Comparison of ENCODE assay signal across 28 cellular contexts in the genomic region with DNA sequence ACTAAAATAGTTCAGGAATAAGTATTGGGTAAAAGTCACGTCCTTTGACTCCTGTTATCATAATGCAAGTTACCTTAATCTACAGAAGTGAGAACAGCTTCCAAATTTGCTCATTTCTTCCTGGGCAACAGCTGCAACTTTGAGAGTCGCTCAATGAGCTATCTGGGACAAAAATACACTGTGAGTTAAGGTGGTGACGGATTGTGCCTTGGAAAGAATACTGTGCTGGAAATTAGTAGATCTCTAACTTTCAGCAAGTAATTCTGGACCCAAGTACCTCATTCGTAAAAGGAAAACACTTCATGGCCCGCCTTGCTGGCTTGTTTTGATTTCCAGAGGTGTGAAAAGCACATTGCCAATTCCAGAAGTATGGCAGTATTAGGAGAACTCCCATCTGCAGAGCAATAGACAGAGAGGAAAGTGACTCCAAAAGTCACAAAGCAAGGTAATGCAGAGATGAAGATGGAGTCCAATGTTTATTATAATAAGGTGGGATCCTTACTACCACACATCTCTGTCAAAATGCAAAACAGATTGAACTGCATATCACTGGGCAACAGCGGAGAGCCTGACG.
"Had no signal": no experiment of that assay in that cellular context is flagged by ENCODE, and none has a peak within 500 bp of the region (broad histone marks: within the 10 kb centered on the region; RNA-seq: fewer than 3 reads in every experiment).

No MANE protein-coding gene starts in this region.

- H3K4me1 ChIP-seq: ascending aorta had no signal

- H3K4me3 ChIP-seq: ascending aorta had no signal

- ATAC-seq: activated CD8-positive, alpha-beta T cell treated with anti-CD3 and anti-CD28 coated beads for 36 hours; activated naive CD8-positive, alpha-beta T cell treated with anti-CD3 and anti-CD28 coated beads, Interleukin-2, amount 50 U/mL, for 24 hours; activated T-cell treated with anti-CD3 and anti-CD28 coated beads, Interleukin-2, amount 50 U/mL, for 4 hours; activated T-cell treated with anti-CD3 and anti-CD28 coated beads, Interleukin-2, amount 50 U/mL, for 72 hours had no signal

- H3K27me3 ChIP-seq: ascending aorta had no signal

- H3K9me3 ChIP-seq: ascending aorta had no signal

- H3K27ac ChIP-seq: ascending aorta, VCaP had no signal

- H3K36me3 ChIP-seq: ascending aorta had no signal

- DNase-seq: activated B cell treated with CpG ODN at 0.5 μM for 24 hours; activated CD4-positive, alpha-beta memory T cell treated with anti-CD3 and anti-CD28 coated beads for 36 hours; activated CD4-positive, alpha-beta T cell treated with anti-CD3 and anti-CD28 coated beads for 4 hours; activated CD4-positive, alpha-beta T cell treated with anti-CD3 and anti-CD28 coated beads, Interleukin-2, amount 10 ng/mL, durations not matched to agents 24 days and 14 days; activated CD4-positive, alpha-beta T cell treated with anti-CD3 and anti-CD28 coated beads, Interleukin-2, amount 50 U/mL, for 1 hour; activated CD4-positive, alpha-beta T cell treated with anti-CD3 and anti-CD28 coated beads, Interleukin-2, amount 50 U/mL, for 4 hours; activated CD4-positive, CD25-positive, alpha-beta regulatory T cell treated with anti-CD3 and anti-CD28 coated beads, Interleukin-2, amount 50 U/mL, for 72 hours; activated CD8-positive, alpha-beta memory T cell treated with anti-CD3 and anti-CD28 coated beads, Interleukin-2, amount 50 U/mL, for 4 hours; activated CD8-positive, alpha-beta T cell treated with anti-CD3 and anti-CD28 coated beads for 36 hours; activated effector memory CD4-positive, alpha-beta T cell treated with Interleukin-2 at 50 U/mL for 16 hours; activated gamma-delta T cell; activated naive CD4-positive, alpha-beta T cell treated with anti-CD3 and anti-CD28 coated beads, Interleukin-2, amount 10 ng/mL, durations not matched to agents 7 days and 5 days; activated naive CD4-positive, alpha-beta T cell treated with Interleukin-2 at 50 U/mL for 16 hours; activated naive CD8-positive, alpha-beta T cell treated with anti-CD3 and anti-CD28 coated beads, Interleukin-2, amount 10 ng/mL, durations not matched to agents 7 days and 5 days; activated naive CD8-positive, alpha-beta T cell treated with anti-CD3 and anti-CD28 coated beads, Interleukin-2, amount 50 U/mL, for 24 hours; activated T-cell treated with anti-CD3 and anti-CD28 coated beads for 4 hours; activated T-cell treated with anti-CD3 and anti-CD28 coated beads, Interleukin-2, amount 50 U/mL, for 1 hour; activated T-cell treated with anti-CD3 and anti-CD28 coated beads, Interleukin-2, amount 50 U/mL, for 4 hours; activated T-cell treated with anti-CD3 and anti-CD28 coated beads, Interleukin-2, amount 50 U/mL, for 72 hours; amygdala; caudate nucleus; cerebellar nuclear complex; SW 1271; T-helper 1 cell; T-helper 2 cell; T-helper 9 cell had no signal
